Comparison of ENCODE assay signal across 16 cellular contexts in genomic region chr3:50128001-50128400, GRCh38.
"Had no signal": no experiment of that assay in that cellular context is flagged by ENCODE, and none has a peak within 500 bp of the region (broad histone marks: within the 10 kb centered on the region; RNA-seq: fewer than 3 reads in every experiment).

No MANE protein-coding gene starts in this region.

- H3K4me3 ChIP-seq: coronary artery, esophagus squamous epithelium, left lung, lung, thoracic aorta, upper lobe of left lung had no signal

- ATAC-seq: left lung; natural killer cell treated with Interleukin-12 subunit alpha and Interleukin-12 subunit beta and Interleukin-15 and Interleukin-18, amount 100 ng/mL, for 72 hours; T-cell; WTC11 had no signal

- H3K27me3 ChIP-seq: left lung, upper lobe of left lung had no signal

- H3K27ac Mint-ChIP-seq: activated naive CD8-positive, alpha-beta T cell treated with anti-CD3 and anti-CD28 coated beads, Interleukin-2, amount 10 ng/mL, durations not matched to agents 7 days and 5 days; natural killer cell treated with Interleukin-12 subunit alpha and Interleukin-12 subunit beta and Interleukin-15 and Interleukin-18, amount 100 ng/mL, for 72 hours; T-cell; WTC11 had no signal

- DNase-seq: activated naive CD4-positive, alpha-beta T cell treated with Interleukin-2 at 50 U/mL for 16 hours; activated naive CD8-positive, alpha-beta T cell treated with anti-CD3 and anti-CD28 coated beads, Interleukin-2, amount 10 ng/mL, durations not matched to agents 7 days and 5 days; activated T-cell treated with anti-CD3 and anti-CD28 coated beads, Interleukin-2, amount 50 U/mL, for 1 hour; amniotic stem cell; esophagus squamous epithelium; stimulated activated CD4-positive, alpha-beta T cell treated with anti-CD3 and anti-CD28 coated beads, Interleukin-4, amount 100 ng/mL, for 24 hours; stimulated activated naive CD4-positive, alpha-beta T cell treated with Interleukin-2 at 50 U/mL for 16 hours; T-cell; upper lobe of left lung had no signal

- H3K27me3 Mint-ChIP-seq: activated naive CD8-positive, alpha-beta T cell treated with anti-CD3 and anti-CD28 coated beads, Interleukin-2, amount 10 ng/mL, durations not matched to agents 7 days and 5 days; natural killer cell treated with Interleukin-12 subunit alpha and Interleukin-12 subunit beta and Interleukin-15 and Interleukin-18, amount 100 ng/mL, for 72 hours; T-cell had no signal

- H3K4me1 Mint-ChIP-seq: activated naive CD8-positive, alpha-beta T cell treated with anti-CD3 and anti-CD28 coated beads, Interleukin-2, amount 10 ng/mL, durations not matched to agents 7 days and 5 days; T-cell had no signal

- H3K27ac ChIP-seq: coronary artery, esophagus squamous epithelium, left lung, thoracic aorta, upper lobe of left lung had no signal

- H3K9me3 ChIP-seq: esophagus squamous epithelium, left lung, thoracic aorta, upper lobe of left lung had no signal

- H3K4me3 Mint-ChIP-seq: activated naive CD8-positive, alpha-beta T cell treated with anti-CD3 and anti-CD28 coated beads, Interleukin-2, amount 10 ng/mL, durations not matched to agents 7 days and 5 days; mesothelial cell of epicardium; natural killer cell treated with Interleukin-12 subunit alpha and Interleukin-12 subunit beta and Interleukin-15 and Interleukin-18, amount 100 ng/mL, for 72 hours; T-cell; WTC11 had no signal

- H3K36me3 Mint-ChIP-seq: activated naive CD8-positive, alpha-beta T cell treated with anti-CD3 and anti-CD28 coated beads, Interleukin-2, amount 10 ng/mL, durations not matched to agents 7 days and 5 days; mesothelial cell of epicardium; natural killer cell treated with Interleukin-12 subunit alpha and Interleukin-12 subunit beta and Interleukin-15 and Interleukin-18, amount 100 ng/mL, for 72 hours; T-cell; WTC11 had no signal

- H3K9me3 Mint-ChIP-seq: activated naive CD8-positive, alpha-beta T cell treated with anti-CD3 and anti-CD28 coated beads, Interleukin-2, amount 10 ng/mL, durations not matched to agents 7 days and 5 days; mesothelial cell of epicardium; natural killer cell treated with Interleukin-12 subunit alpha and Interleukin-12 subunit beta and Interleukin-15 and Interleukin-18, amount 100 ng/mL, for 72 hours; T-cell; WTC11 had no signal

- H3K36me3 ChIP-seq: esophagus squamous epithelium, left lung, thoracic aorta, upper lobe of left lung had no signal
